ENCODE assay signal across 1 cellular context in genomic region chr22:46537946-46538815, GRCh38.
TF ChIP-seq lines count a peak whose summit lies in the region.

No MANE protein-coding gene starts in this region.

TF ChIP-seq in HepG2, 621 proteins besides CTCF, POLR2A, EP300 and RAD21 (continued from another document):
- TF ChIP-seq ZNF800 (CRISPR knock-in tag; IDR thresholded peaks at IDR 0.05) = peak; percentile 44; the same call in 1 of the 2 replicates
- no peak for TF ChIP-seq KIAA2018 (CRISPR knock-in tag; IDR thresholded peaks at IDR 0.05; ENCODE audit: borderline replicate concordance)
- TF ChIP-seq STAG1 (CRISPR knock-in tag; IDR thresholded peaks at IDR 0.05) = peak; percentile 31; the same call in 1 of the 2 replicates
- no peak for TF ChIP-seq PAXIP1 (CRISPR knock-in tag; conservative IDR thresholded peaks at IDR 0.05)
- 0 out of 2 replicates have a peak, but pooled peaks have one; percentile 41 for TF ChIP-seq EZH2 (conservative IDR thresholded peaks at IDR 0.05; ENCODE audit: low read depth, low read length)
- no peak for TF ChIP-seq ZNF160 (CRISPR knock-in tag; IDR thresholded peaks at IDR 0.05)
- no peak for TF ChIP-seq KDM4B (CRISPR knock-in tag; IDR thresholded peaks at IDR 0.05)
- TF ChIP-seq KLF16 (CRISPR knock-in tag; IDR thresholded peaks at IDR 0.05) = no peak
- TF ChIP-seq ZNF629 (CRISPR knock-in tag; conservative IDR thresholded peaks at IDR 0.05) = peak; percentile 81
- no peak for TF ChIP-seq ZNF121 (CRISPR knock-in tag; IDR thresholded peaks at IDR 0.05)
- TF ChIP-seq FOXO1 (CRISPR knock-in tag; IDR thresholded peaks at IDR 0.05) = no peak
- no peak for TF ChIP-seq ARID3A (IDR thresholded peaks at IDR 0.05; ENCODE audit: low read depth, low read length)
- TF ChIP-seq NR2F2 (IDR thresholded peaks at IDR 0.05; ENCODE audit: borderline replicate concordance, low read depth) = no peak
- TF ChIP-seq LCORL (IDR thresholded peaks at IDR 0.05) = no peak
- 0 out of 2 replicates have a peak, but pooled peaks have one; percentile 25 for TF ChIP-seq LCORL (CRISPR knock-in tag; IDR thresholded peaks at IDR 0.05)
- TF ChIP-seq ZNF891 (CRISPR knock-in tag; IDR thresholded peaks at IDR 0.05) = no peak
- TF ChIP-seq POLR2G (IDR thresholded peaks at IDR 0.05; ENCODE audit: low read depth, low read length) = no peak
- TF ChIP-seq NR3C1 (CRISPR knock-in tag; IDR thresholded peaks at IDR 0.05) = no peak
- TF ChIP-seq NCOA2 (CRISPR knock-in tag; IDR thresholded peaks at IDR 0.05) = no peak
